In genomic region chr1:63670164-63670563, GRCh38 we compare ENCODE assay signal across 17 cellular contexts.
"Had no signal": no experiment of that assay in that cellular context is flagged by ENCODE, and none has a peak within 500 bp of the region (broad histone marks: within the 10 kb centered on the region; RNA-seq: fewer than 3 reads in every experiment).

No MANE protein-coding gene starts in this region.

- H3K9me3 Mint-ChIP-seq: dendritic cell treated with granulocyte-macrophage colony-stimulating factor and Interleukin-4, amounts not matched to agents 40 ng/mL and 50 ng/mL, for 4 days had no signal

- DNase-seq: effector memory CD8-positive, alpha-beta T cell; foreskin keratinocyte; head of caudate nucleus; hippocampal formation; kidney glomerular epithelial cell; naive B cell; sigmoid colon; stimulated activated CD4-positive, alpha-beta T cell treated with anti-CD3 and anti-CD28 coated beads, Interleukin-2, amount 100 ng/mL, for 48 hours; stimulated activated naive CD4-positive, alpha-beta T cell treated with Interleukin-2 at 50 U/mL for 16 hours; upper lobe of right lung had no signal

- H3K36me3 ChIP-seq: right atrium auricular region, sigmoid colon, upper lobe of right lung, vagina had no signal

- H3K27me3 Mint-ChIP-seq: dendritic cell treated with granulocyte-macrophage colony-stimulating factor and Interleukin-4, amounts not matched to agents 40 ng/mL and 50 ng/mL, for 4 days; effector memory CD8-positive, alpha-beta T cell; naive B cell had no signal

- FAIRE-seq: colon, small intestine had no signal

- H3K9me3 ChIP-seq: right atrium auricular region, sigmoid colon, upper lobe of right lung, vagina had no signal

- H3K4me1 Mint-ChIP-seq: naive B cell had no signal

- H3K27me3 ChIP-seq: foreskin keratinocyte, right atrium auricular region, sigmoid colon, tibial nerve, upper lobe of right lung, vagina had no signal

- H3K27ac Mint-ChIP-seq: dendritic cell treated with granulocyte-macrophage colony-stimulating factor and Interleukin-4, amounts not matched to agents 40 ng/mL and 50 ng/mL, for 4 days; effector memory CD8-positive, alpha-beta T cell had no signal

- H3K4me3 ChIP-seq: right atrium auricular region, sigmoid colon, tibial nerve, upper lobe of right lung, vagina had no signal

- H3K4me1 ChIP-seq: upper lobe of right lung had no signal

- H3K4me3 Mint-ChIP-seq: dendritic cell treated with granulocyte-macrophage colony-stimulating factor and Interleukin-4, amounts not matched to agents 40 ng/mL and 50 ng/mL, for 4 days; effector memory CD8-positive, alpha-beta T cell; naive B cell; neural crest cell had no signal

- H3K27ac ChIP-seq: foreskin keratinocyte, right atrium auricular region, sigmoid colon, tibial nerve, upper lobe of right lung, vagina had no signal

- H3K36me3 Mint-ChIP-seq: naive B cell had no signal

- ATAC-seq: effector memory CD8-positive, alpha-beta T cell had no signal
